In genomic region chr11:20015101-20015500, GRCh38 we compare ENCODE assay signal across 2 cellular contexts.
TF ChIP-seq lines count a peak whose summit lies in the region.

No MANE protein-coding gene starts in this region.

TF ChIP-seq in liver, 16 proteins besides CTCF, POLR2A, EP300 and RAD21 (continued from another document):
- TF ChIP-seq REST (IDR thresholded peaks at IDR 0.05) = no peak
- TF ChIP-seq NR2F2 (IDR thresholded peaks at IDR 0.05) = no peak
- no peak for TF ChIP-seq ZBTB33 (IDR thresholded peaks at IDR 0.05)
- no peak for TF ChIP-seq EGR1 (IDR thresholded peaks at IDR 0.05; ENCODE audit: low read depth in 2 of 2)

TF ChIP-seq in HepG2, 621 proteins besides CTCF, POLR2A, EP300 and RAD21 (continued from another document):
- TF ChIP-seq ZNF609 (CRISPR knock-in tag; IDR thresholded peaks at IDR 0.05; ENCODE audit: borderline replicate concordance) (no peak), NCOA5 (CRISPR knock-in tag; IDR thresholded peaks at IDR 0.05) (no peak), HNF4G (IDR thresholded peaks at IDR 0.05; ENCODE audit: borderline replicate concordance, low read depth, low read length) (no peak), HNF4G (CRISPR knock-in tag; IDR thresholded peaks at IDR 0.05; ENCODE audit: borderline replicate concordance, low read depth) (no peak), BCL6 (CRISPR knock-in tag; IDR thresholded peaks at IDR 0.05) (no peak), KDM2A (CRISPR knock-in tag; IDR thresholded peaks at IDR 0.05; ENCODE audit: borderline replicate concordance, low read depth) (no peak)
- TF ChIP-seq, protein P1, sequence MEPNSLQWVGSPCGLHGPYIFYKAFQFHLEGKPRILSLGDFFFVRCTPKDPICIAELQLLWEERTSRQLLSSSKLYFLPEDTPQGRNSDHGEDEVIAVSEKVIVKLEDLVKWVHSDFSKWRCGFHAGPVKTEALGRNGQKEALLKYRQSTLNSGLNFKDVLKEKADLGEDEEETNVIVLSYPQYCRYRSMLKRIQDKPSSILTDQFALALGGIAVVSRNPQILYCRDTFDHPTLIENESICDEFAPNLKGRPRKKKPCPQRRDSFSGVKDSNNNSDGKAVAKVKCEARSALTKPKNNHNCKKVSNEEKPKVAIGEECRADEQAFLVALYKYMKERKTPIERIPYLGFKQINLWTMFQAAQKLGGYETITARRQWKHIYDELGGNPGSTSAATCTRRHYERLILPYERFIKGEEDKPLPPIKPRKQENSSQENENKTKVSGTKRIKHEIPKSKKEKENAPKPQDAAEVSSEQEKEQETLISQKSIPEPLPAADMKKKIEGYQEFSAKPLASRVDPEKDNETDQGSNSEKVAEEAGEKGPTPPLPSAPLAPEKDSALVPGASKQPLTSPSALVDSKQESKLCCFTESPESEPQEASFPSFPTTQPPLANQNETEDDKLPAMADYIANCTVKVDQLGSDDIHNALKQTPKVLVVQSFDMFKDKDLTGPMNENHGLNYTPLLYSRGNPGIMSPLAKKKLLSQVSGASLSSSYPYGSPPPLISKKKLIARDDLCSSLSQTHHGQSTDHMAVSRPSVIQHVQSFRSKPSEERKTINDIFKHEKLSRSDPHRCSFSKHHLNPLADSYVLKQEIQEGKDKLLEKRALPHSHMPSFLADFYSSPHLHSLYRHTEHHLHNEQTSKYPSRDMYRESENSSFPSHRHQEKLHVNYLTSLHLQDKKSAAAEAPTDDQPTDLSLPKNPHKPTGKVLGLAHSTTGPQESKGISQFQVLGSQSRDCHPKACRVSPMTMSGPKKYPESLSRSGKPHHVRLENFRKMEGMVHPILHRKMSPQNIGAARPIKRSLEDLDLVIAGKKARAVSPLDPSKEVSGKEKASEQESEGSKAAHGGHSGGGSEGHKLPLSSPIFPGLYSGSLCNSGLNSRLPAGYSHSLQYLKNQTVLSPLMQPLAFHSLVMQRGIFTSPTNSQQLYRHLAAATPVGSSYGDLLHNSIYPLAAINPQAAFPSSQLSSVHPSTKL (CRISPR knock-in tag; IDR thresholded peaks at IDR 0.05) = no peak
- TF ChIP-seq, protein P2, sequence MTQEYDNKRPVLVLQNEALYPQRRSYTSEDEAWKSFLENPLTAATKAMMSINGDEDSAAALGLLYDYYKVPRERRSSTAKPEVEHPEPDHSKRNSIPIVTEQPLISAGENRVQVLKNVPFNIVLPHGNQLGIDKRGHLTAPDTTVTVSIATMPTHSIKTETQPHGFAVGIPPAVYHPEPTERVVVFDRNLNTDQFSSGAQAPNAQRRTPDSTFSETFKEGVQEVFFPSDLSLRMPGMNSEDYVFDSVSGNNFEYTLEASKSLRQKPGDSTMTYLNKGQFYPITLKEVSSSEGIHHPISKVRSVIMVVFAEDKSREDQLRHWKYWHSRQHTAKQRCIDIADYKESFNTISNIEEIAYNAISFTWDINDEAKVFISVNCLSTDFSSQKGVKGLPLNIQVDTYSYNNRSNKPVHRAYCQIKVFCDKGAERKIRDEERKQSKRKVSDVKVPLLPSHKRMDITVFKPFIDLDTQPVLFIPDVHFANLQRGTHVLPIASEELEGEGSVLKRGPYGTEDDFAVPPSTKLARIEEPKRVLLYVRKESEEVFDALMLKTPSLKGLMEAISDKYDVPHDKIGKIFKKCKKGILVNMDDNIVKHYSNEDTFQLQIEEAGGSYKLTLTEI (CRISPR knock-in tag; conservative IDR thresholded peaks at IDR 0.05) = no peak
